ENCODE assay signal across 1 cellular context in the genomic region with DNA sequence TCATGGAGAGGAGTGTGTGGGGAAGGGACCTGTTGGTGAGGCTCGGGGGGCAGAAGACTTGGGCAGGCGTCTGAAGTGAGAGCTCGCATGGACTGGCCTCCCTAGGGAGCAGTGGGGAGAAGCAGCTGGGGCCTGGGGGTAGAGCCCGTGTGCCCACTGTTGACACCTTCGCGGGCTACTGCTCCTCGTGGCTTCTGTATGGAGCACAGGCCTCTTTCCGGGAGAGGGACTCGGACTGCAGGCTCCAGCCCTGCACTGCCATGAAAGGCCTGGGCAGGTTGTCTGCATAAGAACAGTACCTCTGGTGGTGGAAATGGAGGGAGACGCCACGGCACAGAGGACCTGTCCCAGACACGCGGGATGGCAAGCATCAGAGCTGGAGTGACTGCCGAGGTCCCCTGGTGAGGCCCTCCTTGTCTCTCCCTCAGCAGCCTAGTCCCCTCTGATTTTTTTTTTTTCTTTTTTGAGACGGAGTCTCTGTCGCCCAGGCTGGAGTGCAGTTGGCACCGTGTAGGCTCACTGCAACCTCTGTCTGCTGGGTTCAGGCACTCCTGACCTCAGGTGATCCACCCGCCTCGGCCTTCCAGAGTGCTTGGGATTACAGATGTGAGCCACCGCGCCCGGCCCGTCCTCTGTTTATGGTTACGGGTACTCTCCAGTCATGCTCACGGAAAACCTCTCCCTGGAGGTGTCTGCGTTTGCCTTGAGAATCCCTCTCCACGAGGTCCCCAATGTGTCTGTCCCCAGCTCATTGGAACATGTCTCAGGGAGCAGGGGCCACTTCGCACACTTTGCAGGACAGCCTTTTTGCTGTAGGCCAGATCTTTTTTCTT.
TF ChIP-seq lines count a peak whose summit lies in the region.

No MANE protein-coding gene starts in this region.

TF ChIP-seq in H1, 55 proteins besides CTCF, POLR2A, EP300 and RAD21:
- TF ChIP-seq, protein P1, sequence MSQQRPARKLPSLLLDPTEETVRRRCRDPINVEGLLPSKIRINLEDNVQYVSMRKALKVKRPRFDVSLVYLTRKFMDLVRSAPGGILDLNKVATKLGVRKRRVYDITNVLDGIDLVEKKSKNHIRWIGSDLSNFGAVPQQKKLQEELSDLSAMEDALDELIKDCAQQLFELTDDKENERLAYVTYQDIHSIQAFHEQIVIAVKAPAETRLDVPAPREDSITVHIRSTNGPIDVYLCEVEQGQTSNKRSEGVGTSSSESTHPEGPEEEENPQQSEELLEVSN (IDR thresholded peaks at IDR 0.05), result peak; percentile 66
- TF ChIP-seq BACH1 (IDR thresholded peaks at IDR 0.05; ENCODE audit: low read length), result no peak
TF ChIP-seq in H1: peak in this region for 1.
